3 cellular contexts compared by ENCODE assay signal in genomic region chr6:13494137-13494536, GRCh38.
TF ChIP-seq lines count a peak whose summit lies in the region.

No MANE protein-coding gene starts in this region.

TF ChIP-seq in HepG2, 621 proteins besides CTCF, POLR2A, EP300 and RAD21:
- no peak for TF ChIP-seq MAFG (CRISPR knock-in tag; IDR thresholded peaks at IDR 0.05)
- TF ChIP-seq GATAD2A (CRISPR knock-in tag; IDR thresholded peaks at IDR 0.05): no peak
- TF ChIP-seq MAX (IDR thresholded peaks at IDR 0.05): no peak

TF ChIP-seq in IMR-90, 13 proteins besides CTCF, POLR2A, EP300 and RAD21:
- no peak for TF ChIP-seq CHD1 (IDR thresholded peaks at IDR 0.05; ENCODE audit: low read depth, low read length)
- TF ChIP-seq CEBPB (IDR thresholded peaks at IDR 0.05; ENCODE audit: low read depth, low read length): no peak
- TF ChIP-seq NFE2L2 (IDR thresholded peaks at IDR 0.05; ENCODE audit: low read depth, low read length): no peak
- no peak for TF ChIP-seq FOS (IDR thresholded peaks at IDR 0.05; ENCODE audit: low read depth, low read length)
- no peak for TF ChIP-seq MAZ (IDR thresholded peaks at IDR 0.05; ENCODE audit: borderline replicate concordance, low read depth, low read length)
- no peak for TF ChIP-seq RFX5 (IDR thresholded peaks at IDR 0.05; ENCODE audit: low read depth, low read length)
- no peak for TF ChIP-seq RCOR1 (IDR thresholded peaks at IDR 0.05; ENCODE audit: insufficient replicate concordance, low read length)
- no peak for TF ChIP-seq BHLHE40 (IDR thresholded peaks at IDR 0.05; ENCODE audit: low read depth, low read length)

TF ChIP-seq in SK-N-SH treated with all-trans-retinoic acid at 6 μM for 48 hours, 23 proteins besides CTCF, POLR2A, EP300 and RAD21:
- TF ChIP-seq ZNF70 (CRISPR knock-in tag; IDR thresholded peaks at IDR 0.05) (no peak), OSR1 (CRISPR knock-in tag; IDR thresholded peaks at IDR 0.05) (no peak), ZC3H10 (CRISPR knock-in tag; IDR thresholded peaks at IDR 0.05) (no peak)
- TF ChIP-seq, protein P1, sequence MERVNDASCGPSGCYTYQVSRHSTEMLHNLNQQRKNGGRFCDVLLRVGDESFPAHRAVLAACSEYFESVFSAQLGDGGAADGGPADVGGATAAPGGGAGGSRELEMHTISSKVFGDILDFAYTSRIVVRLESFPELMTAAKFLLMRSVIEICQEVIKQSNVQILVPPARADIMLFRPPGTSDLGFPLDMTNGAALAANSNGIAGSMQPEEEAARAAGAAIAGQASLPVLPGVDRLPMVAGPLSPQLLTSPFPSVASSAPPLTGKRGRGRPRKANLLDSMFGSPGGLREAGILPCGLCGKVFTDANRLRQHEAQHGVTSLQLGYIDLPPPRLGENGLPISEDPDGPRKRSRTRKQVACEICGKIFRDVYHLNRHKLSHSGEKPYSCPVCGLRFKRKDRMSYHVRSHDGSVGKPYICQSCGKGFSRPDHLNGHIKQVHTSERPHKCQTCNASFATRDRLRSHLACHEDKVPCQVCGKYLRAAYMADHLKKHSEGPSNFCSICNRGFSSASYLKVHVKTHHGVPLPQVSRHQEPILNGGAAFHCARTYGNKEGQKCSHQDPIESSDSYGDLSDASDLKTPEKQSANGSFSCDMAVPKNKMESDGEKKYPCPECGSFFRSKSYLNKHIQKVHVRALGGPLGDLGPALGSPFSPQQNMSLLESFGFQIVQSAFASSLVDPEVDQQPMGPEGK (CRISPR knock-in tag; IDR thresholded peaks at IDR 0.05; ENCODE audit: borderline replicate concordance): no peak
TF ChIP-seq in SK-N-SH treated with all-trans-retinoic acid at 6 μM for 48 hours: peak in this region for 0.
